ENCODE assay signal across 1 cellular context in genomic region chr19:45494261-45494916, GRCh38.
TF ChIP-seq lines count a peak whose summit lies in the region.

No MANE protein-coding gene starts in this region.

TF ChIP-seq in WTC11, 78 proteins besides CTCF, POLR2A, EP300 and RAD21 (continued from another document):
- TF ChIP-seq, protein P1, sequence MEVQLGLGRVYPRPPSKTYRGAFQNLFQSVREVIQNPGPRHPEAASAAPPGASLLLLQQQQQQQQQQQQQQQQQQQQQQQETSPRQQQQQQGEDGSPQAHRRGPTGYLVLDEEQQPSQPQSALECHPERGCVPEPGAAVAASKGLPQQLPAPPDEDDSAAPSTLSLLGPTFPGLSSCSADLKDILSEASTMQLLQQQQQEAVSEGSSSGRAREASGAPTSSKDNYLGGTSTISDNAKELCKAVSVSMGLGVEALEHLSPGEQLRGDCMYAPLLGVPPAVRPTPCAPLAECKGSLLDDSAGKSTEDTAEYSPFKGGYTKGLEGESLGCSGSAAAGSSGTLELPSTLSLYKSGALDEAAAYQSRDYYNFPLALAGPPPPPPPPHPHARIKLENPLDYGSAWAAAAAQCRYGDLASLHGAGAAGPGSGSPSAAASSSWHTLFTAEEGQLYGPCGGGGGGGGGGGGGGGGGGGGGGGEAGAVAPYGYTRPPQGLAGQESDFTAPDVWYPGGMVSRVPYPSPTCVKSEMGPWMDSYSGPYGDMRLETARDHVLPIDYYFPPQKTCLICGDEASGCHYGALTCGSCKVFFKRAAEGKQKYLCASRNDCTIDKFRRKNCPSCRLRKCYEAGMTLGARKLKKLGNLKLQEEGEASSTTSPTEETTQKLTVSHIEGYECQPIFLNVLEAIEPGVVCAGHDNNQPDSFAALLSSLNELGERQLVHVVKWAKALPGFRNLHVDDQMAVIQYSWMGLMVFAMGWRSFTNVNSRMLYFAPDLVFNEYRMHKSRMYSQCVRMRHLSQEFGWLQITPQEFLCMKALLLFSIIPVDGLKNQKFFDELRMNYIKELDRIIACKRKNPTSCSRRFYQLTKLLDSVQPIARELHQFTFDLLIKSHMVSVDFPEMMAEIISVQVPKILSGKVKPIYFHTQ (CRISPR knock-in tag; IDR thresholded peaks at IDR 0.05), result no peak
- TF ChIP-seq ATF6 (CRISPR knock-in tag; IDR thresholded peaks at IDR 0.05), result no peak
- TF ChIP-seq, protein P2, sequence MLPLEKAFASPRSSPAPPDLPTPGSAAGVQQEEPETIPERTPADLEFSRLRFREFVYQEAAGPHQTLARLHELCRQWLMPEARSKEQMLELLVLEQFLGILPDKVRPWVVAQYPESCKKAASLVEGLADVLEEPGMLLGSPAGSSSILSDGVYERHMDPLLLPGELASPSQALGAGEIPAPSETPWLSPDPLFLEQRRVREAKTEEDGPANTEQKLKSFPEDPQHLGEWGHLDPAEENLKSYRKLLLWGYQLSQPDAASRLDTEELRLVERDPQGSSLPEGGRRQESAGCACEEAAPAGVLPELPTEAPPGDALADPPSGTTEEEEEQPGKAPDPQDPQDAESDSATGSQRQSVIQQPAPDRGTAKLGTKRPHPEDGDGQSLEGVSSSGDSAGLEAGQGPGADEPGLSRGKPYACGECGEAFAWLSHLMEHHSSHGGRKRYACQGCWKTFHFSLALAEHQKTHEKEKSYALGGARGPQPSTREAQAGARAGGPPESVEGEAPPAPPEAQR (CRISPR knock-in tag; IDR thresholded peaks at IDR 0.05), result no peak
